24 cellular contexts compared by ENCODE assay signal in genomic region chr1:204114606-204115005, GRCh38. TPM values are rescaled to one million over a fixed set of nuclear protein-coding genes. Genes with fewer than 3 reads are reported as not detected.
DNase-seq lines count a peak whose midpoint lies in the region; ATAC-seq lines count a peak whose summit lies in the region.
"Had no signal": no experiment of that assay in that cellular context is flagged by ENCODE, and none has a peak within 500 bp of the region (broad histone marks: within the 10 kb centered on the region; RNA-seq: fewer than 3 reads in every experiment).

No MANE protein-coding gene starts in this region.

- H3K4me3 ChIP-seq in BLaER1, result 0 out of 2 replicates have a peak overlapping the region, but pooled peaks have one; percentile 12
- H3K4me3 ChIP-seq: A549, esophagus squamous epithelium, pancreas had no signal

- H3K27ac Mint-ChIP-seq in activated T-helper 17 cell treated with anti-CD3 and anti-CD28 coated beads, Interleukin-2, amount 50 U/mL, for 72 hours, result peak overlapping the region; percentile 58
- H3K27ac Mint-ChIP-seq in memory B cell, result no peak overlapping the region
- H3K27ac Mint-ChIP-seq in activated naive CD8-positive, alpha-beta T cell treated with anti-CD3 and anti-CD28 coated beads for 36 hours, result no peak overlapping the region
- H3K27ac Mint-ChIP-seq: activated naive CD8-positive, alpha-beta T cell; T-helper 1 cell treated with Interleukin-12 subunit alpha and Interleukin-12 subunit beta and Interleukin-4 antibody, amounts not matched to agents 30 μg/mL and 1 μg/mL, for 36 hours had no signal

- no peak overlapping the region; the same call in 1 of the 2 replicates for H3K9ac ChIP-seq in BLaER1

- no peak overlapping the region; the same call in 1 of the 2 replicates for H3K27ac ChIP-seq in BLaER1
- H3K27ac ChIP-seq: pancreas had no signal

- no peaks in the 10 kb centered on the region for H3K36me3 ChIP-seq in BLaER1

- peak overlapping the region; percentile 84 for H3K4me2 ChIP-seq in BLaER1
- H3K4me2 ChIP-seq: A549 had no signal

- H3K4me1 Mint-ChIP-seq in activated T-helper 17 cell treated with anti-CD3 and anti-CD28 coated beads, Interleukin-2, amount 50 U/mL, for 72 hours, result no peaks in the 10 kb centered on the region
- peaks cover 6% of the 10 kb centered on the region for H3K4me1 Mint-ChIP-seq in memory B cell
- H3K4me1 Mint-ChIP-seq in activated naive CD8-positive, alpha-beta T cell treated with anti-CD3 and anti-CD28 coated beads for 36 hours, result no peaks in the 10 kb centered on the region
- H3K4me1 Mint-ChIP-seq: activated CD4-positive, alpha-beta T cell treated with anti-CD3 and anti-CD28 coated beads, Interleukin-2, amount 10 ng/mL, durations not matched to agents 7 days and 5 days had no signal

- DNase-seq in MV-4-11 (lab: John Stamatoyannopoulos, UW), result peak; percentile 53
- no peak for DNase-seq in memory B cell (ENCODE audit: low spot score in 2 of 2)
- no peak for DNase-seq in activated naive CD8-positive, alpha-beta T cell treated with anti-CD3 and anti-CD28 coated beads for 36 hours
- no peak for DNase-seq in NCI-H69 (lab: John Stamatoyannopoulos, UW)
- no peak for DNase-seq in DMS 273 (lab: John Stamatoyannopoulos, UW; ENCODE audit: unreplicated experiment)
- DNase-seq: activated CD4-positive, alpha-beta T cell treated with anti-CD3 and anti-CD28 coated beads, Interleukin-2, amount 10 ng/mL, durations not matched to agents 7 days and 5 days; esophagus squamous epithelium; mesendoderm; naive B cell; NCI-H146; NCI-H2171 treated with DMSO at 0.1 percent for 48 hours; OCI-M1; pancreas; SHP77 had no signal

- no peaks in the 10 kb centered on the region for H3K36me3 Mint-ChIP-seq in activated T-helper 17 cell treated with anti-CD3 and anti-CD28 coated beads, Interleukin-2, amount 50 U/mL, for 72 hours (ENCODE audit: low read depth)
- no peaks in the 10 kb centered on the region for H3K36me3 Mint-ChIP-seq in memory B cell
- H3K36me3 Mint-ChIP-seq in activated naive CD8-positive, alpha-beta T cell treated with anti-CD3 and anti-CD28 coated beads for 36 hours, result no peaks in the 10 kb centered on the region
- H3K36me3 Mint-ChIP-seq: activated naive CD8-positive, alpha-beta T cell; naive B cell had no signal

- no peaks in the 10 kb centered on the region for H3K9me3 Mint-ChIP-seq in activated T-helper 17 cell treated with anti-CD3 and anti-CD28 coated beads, Interleukin-2, amount 50 U/mL, for 72 hours
- no peaks in the 10 kb centered on the region for H3K9me3 Mint-ChIP-seq in memory B cell
- no peaks in the 10 kb centered on the region for H3K9me3 Mint-ChIP-seq in activated naive CD8-positive, alpha-beta T cell treated with anti-CD3 and anti-CD28 coated beads for 36 hours
- H3K9me3 Mint-ChIP-seq: activated CD4-positive, alpha-beta T cell treated with anti-CD3 and anti-CD28 coated beads, Interleukin-2, amount 10 ng/mL, durations not matched to agents 7 days and 5 days; central memory CD8-positive, alpha-beta T cell; naive B cell; T-helper 1 cell treated with Interleukin-12 subunit alpha and Interleukin-12 subunit beta and Interleukin-4 antibody, amounts not matched to agents 30 μg/mL and 1 μg/mL, for 36 hours had no signal

- no peaks in the 10 kb centered on the region for H4K20me1 ChIP-seq in BLaER1

- no peak overlapping the region for H3K4me3 Mint-ChIP-seq in activated T-helper 17 cell treated with anti-CD3 and anti-CD28 coated beads, Interleukin-2, amount 50 U/mL, for 72 hours
- H3K4me3 Mint-ChIP-seq in memory B cell, result no peak overlapping the region
- H3K4me3 Mint-ChIP-seq in activated naive CD8-positive, alpha-beta T cell treated with anti-CD3 and anti-CD28 coated beads for 36 hours, result no peak overlapping the region
- H3K4me3 Mint-ChIP-seq: activated CD4-positive, alpha-beta T cell treated with anti-CD3 and anti-CD28 coated beads, Interleukin-2, amount 10 ng/mL, durations not matched to agents 7 days and 5 days; activated naive CD8-positive, alpha-beta T cell; central memory CD8-positive, alpha-beta T cell; naive B cell; T-helper 1 cell treated with Interleukin-12 subunit alpha and Interleukin-12 subunit beta and Interleukin-4 antibody, amounts not matched to agents 30 μg/mL and 1 μg/mL, for 36 hours had no signal

- H3K27me3 ChIP-seq in BLaER1, result no peaks in the 10 kb centered on the region
- H3K27me3 ChIP-seq: esophagus squamous epithelium, pancreas had no signal

- H3K4me1 ChIP-seq in BLaER1, result peaks cover 57% of the 10 kb centered on the region
- H3K4me1 ChIP-seq: pancreas had no signal

- no peak for ATAC-seq in activated T-helper 17 cell treated with anti-CD3 and anti-CD28 coated beads, Interleukin-2, amount 50 U/mL, for 72 hours (replicated peaks)
- ATAC-seq in memory B cell (ENCODE audit: low read depth) (peak; percentile 15), HG03342 (IDR thresholded peaks at IDR 0.05; ENCODE audit: unreplicated experiment) (no peak)
- ATAC-seq: A549, sciatic nerve had no signal

- H3K27me3 Mint-ChIP-seq in activated T-helper 17 cell treated with anti-CD3 and anti-CD28 coated beads, Interleukin-2, amount 50 U/mL, for 72 hours, result no peaks in the 10 kb centered on the region
- H3K27me3 Mint-ChIP-seq in memory B cell, result peaks cover 2% of the 10 kb centered on the region
- no peaks in the 10 kb centered on the region for H3K27me3 Mint-ChIP-seq in activated naive CD8-positive, alpha-beta T cell treated with anti-CD3 and anti-CD28 coated beads for 36 hours
- H3K27me3 Mint-ChIP-seq: activated CD4-positive, alpha-beta T cell treated with anti-CD3 and anti-CD28 coated beads, Interleukin-2, amount 10 ng/mL, durations not matched to agents 7 days and 5 days; activated naive CD8-positive, alpha-beta T cell; central memory CD8-positive, alpha-beta T cell had no signal

- no peaks in the 10 kb centered on the region for H3K9me3 ChIP-seq in BLaER1
- H3K9me3 ChIP-seq: A549, esophagus squamous epithelium, pancreas had no signal

RNA-seq across cellular contexts. Expression of gene ETNK2, which starts 37.2 kb away (rescaled TPM):
- total RNA-seq in activated T-helper 17 cell treated with anti-CD3 and anti-CD28 coated beads, Interleukin-2, amount 50 U/mL, for 72 hours, result under 1 TPM; 0.35 to 0.42 TPM
- 1 to 10 TPM; 1.5 to 1.7 TPM for total RNA-seq in activated naive CD8-positive, alpha-beta T cell treated with anti-CD3 and anti-CD28 coated beads for 36 hours

RNA-seq across cellular contexts. Expression of gene SOX13, which starts 41.7 kb away (rescaled TPM):
- 1 to 10 TPM in 1 of 2 donors, under 1 TPM in 1; 0.35 to 4.1 TPM for total RNA-seq in activated T-helper 17 cell treated with anti-CD3 and anti-CD28 coated beads, Interleukin-2, amount 50 U/mL, for 72 hours
- not detected for total RNA-seq in activated naive CD8-positive, alpha-beta T cell treated with anti-CD3 and anti-CD28 coated beads for 36 hours
- total RNA-seq: G401 had no signal

RNA-seq across cellular contexts. Expression of gene REN, which starts 51.5 kb away (rescaled TPM):
- total RNA-seq in activated T-helper 17 cell treated with anti-CD3 and anti-CD28 coated beads, Interleukin-2, amount 50 U/mL, for 72 hours, result not detected
- total RNA-seq in activated naive CD8-positive, alpha-beta T cell treated with anti-CD3 and anti-CD28 coated beads for 36 hours, result not detected
- total RNA-seq: activated CD4-positive, alpha-beta T cell treated with anti-CD3 and anti-CD28 coated beads, Interleukin-2, amount 10 ng/mL, durations not matched to agents 7 days and 5 days; astrocyte; G401; pancreas; sciatic nerve had no signal
